7 cellular contexts compared by ENCODE assay signal in the genomic region with DNA sequence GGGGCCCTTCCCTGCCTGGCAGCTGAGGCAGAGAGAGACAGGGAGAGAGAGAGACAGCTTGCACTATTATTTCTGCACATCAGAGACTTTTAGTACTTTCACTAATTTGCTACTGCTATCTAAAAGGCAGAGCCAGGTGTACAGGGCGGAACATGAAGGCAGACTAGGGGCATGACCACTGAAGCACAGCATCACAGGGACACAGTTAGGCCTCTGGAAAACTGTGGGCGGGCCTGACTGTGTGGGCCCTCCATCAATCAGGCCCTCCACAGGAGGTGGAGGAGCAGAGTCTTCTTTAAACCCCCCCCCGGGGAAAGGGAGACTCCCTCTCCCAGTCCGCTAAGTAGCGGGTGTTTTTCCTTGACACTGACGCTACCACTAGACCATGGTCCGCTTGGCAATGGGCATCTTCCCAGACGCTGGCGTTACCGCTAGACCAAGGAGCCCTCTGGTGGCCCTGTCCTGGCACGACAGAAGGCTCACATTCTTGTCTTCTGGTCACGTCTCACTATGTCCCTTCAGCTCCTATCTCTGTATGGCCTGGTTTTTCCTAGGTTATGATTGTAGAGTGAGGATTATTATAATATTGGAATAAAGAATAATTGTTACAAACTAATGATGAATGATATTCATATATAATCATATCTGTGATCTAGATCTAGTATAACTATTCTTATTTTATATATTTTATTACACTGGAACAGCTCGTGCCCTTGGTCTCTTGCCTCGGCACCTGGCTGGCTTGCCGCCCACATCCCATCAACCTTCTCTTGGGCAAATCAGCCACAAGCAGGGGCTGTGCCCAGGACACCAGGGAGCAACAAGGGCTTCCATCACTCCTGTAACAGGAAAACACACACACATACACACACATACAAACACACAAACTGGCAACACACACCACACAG.
A peak's percentile ranks its signal among the peaks of the same experiment; 100 is the strongest.
DNase-seq lines count a peak whose midpoint lies in the region; TF ChIP-seq lines count a peak whose summit lies in the region.
"Not testable (repeated sequence)": the region's sequence is repeated elsewhere in the genome, so short reads cannot be mapped to it uniquely, and the experiment has no call there.

No MANE protein-coding gene starts in this region.

- H3K36me3 ChIP-seq in neural progenitor cell, result not testable (repeated sequence)

- not testable (repeated sequence) for H3K9me3 ChIP-seq in neural progenitor cell (ENCODE audit: low read depth)

- H3K4me3 Mint-ChIP-seq in neural progenitor cell, result not testable (repeated sequence)

- not testable (repeated sequence) for H3K4me3 ChIP-seq in neural progenitor cell

- not testable (repeated sequence) for H3K27ac Mint-ChIP-seq in neural progenitor cell

- H3K27ac ChIP-seq in neural progenitor cell, result not testable (repeated sequence)

- H3K4me1 ChIP-seq in neural progenitor cell, result not testable (repeated sequence)

- H4K20me1 ChIP-seq in neural progenitor cell (ENCODE audit: low read depth), result not testable (repeated sequence)

- in situ Hi-C loops in SK-MEL-5 (cut with HindIII; ENCODE audit: low pct_unique_long_range_greater_than_20kb, low sequenced_read_pairs), result not testable (repeated sequence)

- not testable (repeated sequence) for H3K9me3 Mint-ChIP-seq in neural progenitor cell

- not testable (repeated sequence) for H3K79me2 ChIP-seq in neural progenitor cell (ENCODE audit: low read depth)

- H3K4me2 ChIP-seq in neural progenitor cell, result not testable (repeated sequence)

- not testable (repeated sequence) for H3K9ac ChIP-seq in neural progenitor cell

- TF ChIP-seq CTCF in neural progenitor cell (IDR thresholded peaks at IDR 0.05), result peak; percentile 61

- H3K27me3 ChIP-seq in neural progenitor cell, result not testable (repeated sequence)

- DNase-seq in Daoy (ENCODE audit: low read depth) (peak; percentile 49), Kasumi-1 (lab: John Stamatoyannopoulos, UW) (peak; percentile 10 to 14), NCI-H82 (lab: John Stamatoyannopoulos, UW) (peak; percentile 50), SK-MEL-5 (ENCODE audit: low read depth, low spot score) (peak; percentile 58), cerebellar cortex (ENCODE audit: low spot score) (peak; percentile 15), islet precursor cell (peak; percentile 69), neural progenitor cell (ENCODE audit: low spot score) (peak; percentile 43)

- H3K4me1 Mint-ChIP-seq in neural progenitor cell, result not testable (repeated sequence)

- not testable (repeated sequence) for H3F3A ChIP-seq in neural progenitor cell (ENCODE audit: low read depth)

- not testable (repeated sequence) for H3K36me3 Mint-ChIP-seq in neural progenitor cell

- not testable (repeated sequence) for H3K27me3 Mint-ChIP-seq in neural progenitor cell (ENCODE audit: insufficient read depth, low read depth)

- not testable (repeated sequence) for H2AFZ ChIP-seq in neural progenitor cell (replicated peaks)

Comparison
In these comparisons a context has a peak if more than half of its experiments do, and no peak if none do; other contexts are left out.
1. DNase-seq: peak in every context shown above with its lines; median percentile 69 in islet precursor cell; 58 in SK-MEL-5; 50 in NCI-H82; 49 in Daoy; 43 in neural progenitor cell; 15 in cerebellar cortex; 12 in Kasumi-1.